ENCODE assay signal across 8 cellular contexts in genomic region chr22:46150615-46151423, GRCh38. TPM values are rescaled to one million over a fixed set of nuclear protein-coding genes. Genes with fewer than 3 reads are reported as not detected.
DNase-seq lines count a peak whose midpoint lies in the region; ATAC-seq and TF ChIP-seq lines count a peak whose summit lies in the region.

No MANE protein-coding gene starts in this region.

- peaks cover 12% of the 10 kb centered on the region for H3K27me3 Mint-ChIP-seq in activated naive CD8-positive, alpha-beta T cell treated with anti-CD3 and anti-CD28 coated beads, Interleukin-2, amount 50 U/mL, for 24 hours

- H3K36me3 ChIP-seq in SK-N-SH (replicated peaks in 1 of 2; ENCODE audit: control insufficient read depth in 1 of 2, insufficient read depth in 2 of 2, low read length in 1 of 2) (peaks cover 3 to 13% of the 10 kb centered on the region in 2 experiments), hepatocyte (replicated peaks; ENCODE audit: insufficient read depth, low read depth) (no peaks in the 10 kb centered on the region), skeletal muscle tissue (ENCODE audit: control insufficient read depth in 3 of 3, insufficient read depth in 3 of 3, low read length in 3 of 3) (peaks cover 3 to 6% (median 4%) of the 10 kb centered on the region in 3 donors)

- no peak for TF ChIP-seq RAD21 in SK-N-SH (IDR thresholded peaks at IDR 0.05; ENCODE audit: low read length)

- TF ChIP-seq EP300 in SK-N-SH (IDR thresholded peaks at IDR 0.05; ENCODE audit: borderline replicate concordance in 1 of 2, low read depth in 1 of 2, low read length in 1 of 2) = no peak

- DNase-seq in SK-N-SH = peak; percentile 97
- peak; percentile 68 for DNase-seq in activated naive CD8-positive, alpha-beta T cell treated with anti-CD3 and anti-CD28 coated beads, Interleukin-2, amount 50 U/mL, for 24 hours
- peak; percentile 40 for DNase-seq in hepatocyte (ENCODE audit: low spot score)
- DNase-seq in NCI-H510A treated with DMSO at 0.1 percent for 48 hours (lab: John Stamatoyannopoulos, UW) = no peak
- DNase-seq in NOMO-1 treated with DMSO at 0.1 percent for 48 hours (lab: John Stamatoyannopoulos, UW; ENCODE audit: unreplicated experiment) = no peak

- H4K20me1 ChIP-seq in SK-N-SH (ENCODE audit: insufficient read depth) (peaks cover 1% of the 10 kb centered on the region; the same call in 1 of the 2 replicates), hepatocyte (ENCODE audit: insufficient read depth, poor library complexity, severe bottlenecking) (peaks cover 16% of the 10 kb centered on the region)

- POLR2A ChIA-PET in SK-N-SH (lab: Yijun Ruan, JAX) = no interaction called here

- peaks cover 15% of the 10 kb centered on the region for H3K4me1 Mint-ChIP-seq in activated naive CD8-positive, alpha-beta T cell treated with anti-CD3 and anti-CD28 coated beads, Interleukin-2, amount 50 U/mL, for 24 hours

- peak overlapping the region; percentile 100 for H3K4me2 ChIP-seq in SK-N-SH
- peak overlapping the region; percentile 98 for H3K4me2 ChIP-seq in hepatocyte

- no peaks in the 10 kb centered on the region for H3K9me3 Mint-ChIP-seq in activated naive CD8-positive, alpha-beta T cell treated with anti-CD3 and anti-CD28 coated beads, Interleukin-2, amount 50 U/mL, for 24 hours

- H3K27me3 ChIP-seq in SK-N-SH (ENCODE audit: insufficient read depth) (peaks cover 9% of the 10 kb centered on the region; the same call in 1 of the 2 replicates), hepatocyte (no peaks in the 10 kb centered on the region), skeletal muscle tissue (ENCODE audit: control insufficient read depth in 3 of 3, insufficient read depth in 3 of 3, low read length in 3 of 3) (no peaks in the 10 kb centered on the region)

- H3K79me2 ChIP-seq in SK-N-SH (ENCODE audit: insufficient read depth) (peaks cover 16% of the 10 kb centered on the region), hepatocyte (peaks cover 43% of the 10 kb centered on the region)

- peaks cover 8 to 32% of the 10 kb centered on the region in 2 experiments; a peak in 1 of 4 replicates for H3K4me1 ChIP-seq in SK-N-SH (ENCODE audit: control insufficient read depth in 1 of 2, insufficient read depth in 2 of 2, low read depth in 1 of 2, low read length in 1 of 2)
- H3K4me1 ChIP-seq in hepatocyte (ENCODE audit: insufficient read depth) = peaks cover 21% of the 10 kb centered on the region
- peaks cover 42 to 53% (median 48%) of the 10 kb centered on the region in 3 donors for H3K4me1 ChIP-seq in skeletal muscle tissue (ENCODE audit: control insufficient read depth in 3 of 3, insufficient read depth in 3 of 3, low read length in 3 of 3)

- H3F3A ChIP-seq in SK-N-SH (replicated peaks; ENCODE audit: insufficient read depth) = peaks cover 10% of the 10 kb centered on the region

- peak; percentile 15 for ATAC-seq in GM18520 (IDR thresholded peaks at IDR 0.05; ENCODE audit: unreplicated experiment)
- peak; percentile 23 for ATAC-seq in HG02938 (IDR thresholded peaks at IDR 0.05; ENCODE audit: unreplicated experiment)
- peak; percentile 47 for ATAC-seq in activated naive CD8-positive, alpha-beta T cell treated with anti-CD3 and anti-CD28 coated beads, Interleukin-2, amount 50 U/mL, for 24 hours

- CTCF ChIA-PET in SK-N-SH (lab: Yijun Ruan, JAX) = interaction anchor here (0.9 to 2.7 kb wide), 3 partner anchors 11 to 29 kb away, joined by 3 to 7 read pairs (median 5); no protein-coding TSS in a partner anchor

- H3K4me3 ChIP-seq in SK-N-SH (ENCODE audit: low read depth in 2 of 2, low read length in 1 of 2) (peak overlapping the region; percentile 83 to 92), hepatocyte (peak overlapping the region; percentile 90), skeletal muscle tissue (ENCODE audit: low read length in 3 of 3) (peak overlapping the region; percentile 74 to 89 (median 81))

- peak overlapping the region; percentile 42 for H3K27ac Mint-ChIP-seq in activated naive CD8-positive, alpha-beta T cell treated with anti-CD3 and anti-CD28 coated beads, Interleukin-2, amount 50 U/mL, for 24 hours

- peak overlapping the region; percentile 75 for H3K4me3 Mint-ChIP-seq in activated naive CD8-positive, alpha-beta T cell treated with anti-CD3 and anti-CD28 coated beads, Interleukin-2, amount 50 U/mL, for 24 hours

- H3K9ac ChIP-seq in SK-N-SH (peak overlapping the region; percentile 72), skeletal muscle tissue (ENCODE audit: low read depth in 1 of 3, low read length in 3 of 3) (peak overlapping the region; percentile 77 to 92 (median 89))

- H3K9me2 ChIP-seq in SK-N-SH (no peaks in the 10 kb centered on the region), hepatocyte (replicated peaks; ENCODE audit: insufficient read depth) (no peaks in the 10 kb centered on the region)

- H3K27ac ChIP-seq in SK-N-SH (ENCODE audit: low read depth in 2 of 2, low read length in 1 of 2) (peak overlapping the region in 1 of 2 experiments; percentile 45; a peak in 2 of 4 replicates), hepatocyte (peak overlapping the region; percentile 93), skeletal muscle tissue (ENCODE audit: low read depth, low read length) (peak overlapping the region; percentile 73)

- H2AFZ ChIP-seq in SK-N-SH (ENCODE audit: low read depth) (peak overlapping the region; percentile 63; the same call in 1 of the 2 replicates), hepatocyte (peak overlapping the region; percentile 92)

- peaks cover 6% of the 10 kb centered on the region for H3K36me3 Mint-ChIP-seq in activated naive CD8-positive, alpha-beta T cell treated with anti-CD3 and anti-CD28 coated beads, Interleukin-2, amount 50 U/mL, for 24 hours (ENCODE audit: low read depth)

- no CpG with 5 or more reads among the region's 105 CpGs for WGBS in SK-N-SH (ENCODE audit: low lambda C conversion rate)
- under 1% methylated on average over 62 of the region's 105 CpGs for whole genome bisulfite sequencing in hepatocyte (ENCODE audit: low lambda C conversion rate, missing lambda C conversion rate)

- H3K9me3 ChIP-seq in SK-N-SH (no peaks in the 10 kb centered on the region), hepatocyte (ENCODE audit: low read depth) (no peaks in the 10 kb centered on the region), skeletal muscle tissue (ENCODE audit: control insufficient read depth in 3 of 3, low read length in 3 of 3) (no peaks in the 10 kb centered on the region)

- TF ChIP-seq CTCF in SK-N-SH (IDR thresholded peaks at IDR 0.05) (no peak), hepatocyte (IDR thresholded peaks at IDR 0.05; ENCODE audit: poor library complexity) (no peak)

TF ChIP-seq in SK-N-SH, 30 proteins besides CTCF, POLR2A, EP300 and RAD21:
- TF ChIP-seq JUND (IDR thresholded peaks at IDR 0.05) (no peak), NRF1 (IDR thresholded peaks at IDR 0.05; ENCODE audit: low read depth, low read length) (peak; percentile 59)

RNA-seq across cellular contexts. Expression of gene PPARA, which starts 0.5 kb away (rescaled TPM):
- polyA plus RNA-seq in SK-N-SH (2012; rRNA removed) (4.5 TPM in 2 replicates), hepatocyte (12.3 and 13.7 TPM in 2 replicates)
- 4.1 and 4.4 TPM in 2 replicates for polyA plus RNA-seq in SK-N-SH (2012; cell fraction: cytosol; rRNA removed)
- polyA plus RNA-seq in SK-N-SH (2012; cell fraction: nucleus; rRNA removed) = 5.8 and 6.8 TPM in 2 replicates
- total RNA-seq in hepatocyte (28.0 and 31.0 TPM in 2 replicates), skeletal muscle tissue (18.8 TPM)

Comparison
In these comparisons a context has a peak if more than half of its experiments do, and no peak if none do; other contexts are left out.
1. DNase-seq: peak in SK-N-SH (single experiment), activated naive CD8-positive, alpha-beta T cell treated with anti-CD3 and anti-CD28 coated beads, Interleukin-2, amount 50 U/mL, for 24 hours (single experiment) and hepatocyte (single experiment); none in NCI-H510A treated with DMSO at 0.1 percent for 48 hours (single experiment) and NOMO-1 treated with DMSO at 0.1 percent for 48 hours (single experiment).
2. Peak in every context shown above with its lines, with median percentiles within 50 percentile points of each other: ATAC-seq and H3K4me3 ChIP-seq.